ENCODE assay signal across 25 cellular contexts in genomic region chr22:37403267-37403960, GRCh38. TPM values are rescaled to one million over a fixed set of nuclear protein-coding genes. Genes with fewer than 3 reads are reported as not detected.
DNase-seq lines count a peak whose midpoint lies in the region; TF ChIP-seq lines count a peak whose summit lies in the region.
"Had no signal": no experiment of that assay in that cellular context is flagged by ENCODE, and none has a peak within 500 bp of the region (broad histone marks: within the 10 kb centered on the region; RNA-seq: fewer than 3 reads in every experiment).

No MANE protein-coding gene starts in this region.

- no peak for TF ChIP-seq CTCF in WERI-Rb-1 (IDR thresholded peaks at IDR 0.05; ENCODE audit: low read depth, low read length)

- H3K27ac ChIP-seq in WERI-Rb-1, result no peak overlapping the region
- H3K27ac ChIP-seq: esophagus squamous epithelium, KMS-11, psoas muscle, SK-N-MC, thyroid gland had no signal

- H3K9me3 ChIP-seq in WERI-Rb-1 (ENCODE audit: severe bottlenecking), result no peaks in the 10 kb centered on the region
- H3K9me3 ChIP-seq: BE2C, esophagus squamous epithelium, HAP-1, psoas muscle, thyroid gland had no signal

- CTCF ChIA-PET in HEK293T (lab: Yijun Ruan, JAX), result interaction anchor here (1.0 kb wide), 1 partner anchor 27 kb away, joined by 3 read pairs; no protein-coding TSS in a partner anchor

- POLR2A ChIA-PET in HEK293T (lab: Yijun Ruan, JAX), result no interaction called here

- DNase-seq in COLO668 (lab: John Stamatoyannopoulos, UW; ENCODE audit: unreplicated experiment) (peak; percentile 42), NCI-H2171 (lab: John Stamatoyannopoulos, UW) (peak; percentile 52), WERI-Rb-1 (peak; percentile 56), iPS-NIHi11 (ENCODE audit: low spot score) (peak; percentile 86), NCI-H2081 treated with DMSO at 0.1 percent for 48 hours (lab: John Stamatoyannopoulos, UW) (no peak), OCI-M2 (lab: John Stamatoyannopoulos, UW; ENCODE audit: unreplicated experiment) (no peak), dermis blood vessel endothelial cell (no peak), HEK293T (ENCODE audit: extremely low spot score) (no peak)
- DNase-seq: activated CD8-positive, alpha-beta T cell treated with anti-CD3 and anti-CD28 coated beads for 36 hours; BE2C; CD8-positive, alpha-beta memory T cell; cortex of kidney; esophagus squamous epithelium; foreskin melanocyte; mesenchymal stem cell; MM.1S; NCI-H1436; NCI-H774; psoas muscle; stimulated activated naive CD8-positive, alpha-beta T cell treated with anti-CD3 and anti-CD28 coated beads, Interleukin-15, amount 100 ng/mL, for 72 hours; T-helper 2 cell; thyroid gland had no signal

- H3K27me3 ChIP-seq in WERI-Rb-1 (ENCODE audit: insufficient read depth, low read depth, severe bottlenecking), result no peaks in the 10 kb centered on the region
- H3K27me3 ChIP-seq: BE2C, thyroid gland had no signal

- no peak overlapping the region for H3K4me3 ChIP-seq in WERI-Rb-1 (ENCODE audit: low read depth, low read length)
- H3K4me3 ChIP-seq: esophagus squamous epithelium, HAP-1, psoas muscle, SK-N-MC, thyroid gland had no signal

- H3K36me3 ChIP-seq in WERI-Rb-1, result no peaks in the 10 kb centered on the region
- H3K36me3 ChIP-seq: BE2C, esophagus squamous epithelium, HAP-1, thyroid gland had no signal

TF ChIP-seq in HEK293T, 16 proteins besides CTCF, POLR2A, EP300 and RAD21:
- TF ChIP-seq BHLHE40 (IDR thresholded peaks at IDR 0.05; ENCODE audit: borderline replicate concordance) (no peak), CTBP1 (IDR thresholded peaks at IDR 0.05; ENCODE audit: borderline replicate concordance) (no peak), ARNT (IDR thresholded peaks at IDR 0.05) (no peak), FOXA1 (IDR thresholded peaks at IDR 0.05) (no peak), FOXK2 (IDR thresholded peaks at IDR 0.05) (no peak), TARDBP (IDR thresholded peaks at IDR 0.05) (no peak), ZNF384 (IDR thresholded peaks at IDR 0.05) (no peak), ELF4 (IDR thresholded peaks at IDR 0.05) (no peak), LEF1 (IDR thresholded peaks at IDR 0.05; ENCODE audit: borderline replicate concordance) (no peak)

RNA-seq across cellular contexts. Expression of gene ELFN2, which starts 23.9 kb away (rescaled TPM):
- total RNA-seq in dermis blood vessel endothelial cell, result under 0.01 and 0.14 TPM in 2 replicates
- total RNA-seq: esophagus squamous epithelium, psoas muscle had no signal

Comparison
In these comparisons a context has a peak if more than half of its experiments do, and no peak if none do; other contexts are left out.
1. DNase-seq: peak in COLO668 (single experiment), NCI-H2171 (single experiment), WERI-Rb-1 (single experiment) and iPS-NIHi11 (single experiment); none in NCI-H2081 treated with DMSO at 0.1 percent for 48 hours (single experiment), OCI-M2 (single experiment), dermis blood vessel endothelial cell (single experiment) and HEK293T (single experiment).